ENCODE assay signal across 8 cellular contexts in genomic region chr20:31605031-31605901, GRCh38. TPM values are rescaled to one million over a fixed set of nuclear protein-coding genes. Genes with fewer than 3 reads are reported as not detected.
DNase-seq lines count a peak whose midpoint lies in the region; ATAC-seq, FAIRE-seq and TF ChIP-seq lines count a peak whose summit lies in the region.

A gene with protein sequence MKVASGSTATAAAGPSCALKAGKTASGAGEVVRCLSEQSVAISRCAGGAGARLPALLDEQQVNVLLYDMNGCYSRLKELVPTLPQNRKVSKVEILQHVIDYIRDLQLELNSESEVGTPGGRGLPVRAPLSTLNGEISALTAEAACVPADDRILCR (plus strand): TSS chr20:31605289. CDS start chr20:31605388, 99 bp downstream.

- H3K27ac ChIP-seq in astrocyte (ENCODE audit: low read depth, low read length) (peak within 1 kb of the TSS; percentile 98), right atrium auricular region (peak within 1 kb of the TSS; percentile 90 to 93), urinary bladder (ENCODE audit: low read depth) (peak within 1 kb of the TSS; percentile 95)

- DNase-seq in GM18507 (ENCODE audit: extremely low spot score, insufficient read length, low read depth), result peak; percentile 82
- DNase-seq in NCI-H2029 treated with DMSO at 0.1 percent for 48 hours (lab: John Stamatoyannopoulos, UW), result peak; percentile 96
- DNase-seq in T-helper 9 cell, result peak; percentile 84
- peak; percentile 88 for DNase-seq in astrocyte (ENCODE audit: low read depth)
- DNase-seq in right atrium auricular region (ENCODE audit: low spot score), result peak; percentile 99
- DNase-seq in pulmonary artery endothelial cell (ENCODE audit: low read depth, low spot score), result peak; percentile 87

- no peak for TF ChIP-seq CTCF in astrocyte (IDR thresholded peaks at IDR 0.05; ENCODE audit: insufficient read depth, low read depth, low read length)
- peak in 1 of 2 donors; percentile 20 for TF ChIP-seq CTCF in right atrium auricular region (IDR thresholded peaks at IDR 0.05)

- no peaks in the 10 kb centered on the region for H3K27me3 Mint-ChIP-seq in astrocyte (ENCODE audit: low read depth, unreplicated experiment)

- peak within 1 kb of the TSS; percentile 89 for H3K4me2 ChIP-seq in astrocyte (ENCODE audit: low read length)

- H3K4me3 Mint-ChIP-seq in astrocyte (ENCODE audit: unreplicated experiment), result peak within 1 kb of the TSS; percentile 98

- H3K79me2 ChIP-seq in astrocyte (ENCODE audit: insufficient read depth, low read length), result peaks cover 31% of the 10 kb centered on the region

- H3K9me3 Mint-ChIP-seq in astrocyte (ENCODE audit: unreplicated experiment), result peaks cover 4% of the 10 kb centered on the region

- FAIRE-seq in GM18507 (lab: Jason Lieb, UNC), result peak; percentile 69
- FAIRE-seq in astrocyte (lab: Jason Lieb, UNC), result no peak

- peak within 1 kb of the TSS; percentile 79 for H3K27ac Mint-ChIP-seq in astrocyte (ENCODE audit: unreplicated experiment)

- H3K36me3 ChIP-seq in astrocyte (ENCODE audit: insufficient read depth, low read length) (no peaks in the 10 kb centered on the region), right atrium auricular region (peaks cover 16% of the 10 kb centered on the region), urinary bladder (ENCODE audit: insufficient read depth) (no peaks in the 10 kb centered on the region)

- H4K20me1 ChIP-seq in astrocyte (ENCODE audit: insufficient read depth, low read length), result peaks cover 24% of the 10 kb centered on the region

- H3K4me3 ChIP-seq in astrocyte (ENCODE audit: insufficient read depth, low read depth, low read length), result peak within 1 kb of the TSS; percentile 91
- peak within 1 kb of the TSS; percentile 63 to 79 for H3K4me3 ChIP-seq in right atrium auricular region
- peak within 1 kb of the TSS; percentile 77 for H3K4me3 ChIP-seq in urinary bladder (ENCODE audit: low read depth, low read length)

- ATAC-seq in HG03025 (IDR thresholded peaks at IDR 0.05; ENCODE audit: low FRiP score, unreplicated experiment), result peak; percentile 87

- under 1% methylated on average over 74 of the region's 74 CpGs for WGBS in urinary bladder

- H3K4me1 Mint-ChIP-seq in astrocyte (ENCODE audit: low read depth, unreplicated experiment), result peaks cover 30% of the 10 kb centered on the region

- H3K9me3 ChIP-seq in astrocyte (ENCODE audit: insufficient read depth, low read depth, low read length) (no peaks in the 10 kb centered on the region), right atrium auricular region (no peaks in the 10 kb centered on the region)

- H2AFZ ChIP-seq in astrocyte (ENCODE audit: low read depth, low read length), result no peak within 1 kb of the TSS

- H3K36me3 Mint-ChIP-seq in astrocyte (ENCODE audit: low read depth, unreplicated experiment), result no peaks in the 10 kb centered on the region

- H3K9ac ChIP-seq in astrocyte (ENCODE audit: low read length), result peak within 1 kb of the TSS; percentile 97

- H3K27me3 ChIP-seq in astrocyte (ENCODE audit: insufficient read depth, low read length), result no peaks in the 10 kb centered on the region
- no peaks in the 10 kb centered on the region for H3K27me3 ChIP-seq in right atrium auricular region

- H3K4me1 ChIP-seq in astrocyte (ENCODE audit: insufficient read depth, low read length) (peaks cover 43% of the 10 kb centered on the region), right atrium auricular region (peaks cover 0 to 44% of the 10 kb centered on the region in 2 donors), urinary bladder (ENCODE audit: insufficient read depth) (peaks cover 1% of the 10 kb centered on the region)

RNA-seq across cellular contexts. Expression of the gene that starts here (rescaled TPM):
- total RNA-seq in astrocyte (73.7 and 76.7 TPM in 2 replicates), right atrium auricular region (100 to 1,000 TPM; 450 to 815 TPM), pulmonary artery endothelial cell (180 and 213 TPM in 2 replicates), urinary bladder (500 TPM)
- polyA plus RNA-seq in urinary bladder, result 683 TPM

Comparison
In these comparisons a context has a peak if more than half of its experiments do, and no peak if none do; other contexts are left out.
1. Peak in every context shown above with its lines: DNase-seq, ATAC-seq, H3K4me3 ChIP-seq and H3K27ac ChIP-seq.